Comparison of ENCODE assay signal across 1 cellular context in genomic region chr18:3029215-3029972, GRCh38.
TF ChIP-seq lines count a peak whose summit lies in the region.

No MANE protein-coding gene starts in this region.

TF ChIP-seq in GM12878, 131 proteins besides CTCF, POLR2A, EP300 and RAD21 (continued from another document):
- TF ChIP-seq, protein P1, sequence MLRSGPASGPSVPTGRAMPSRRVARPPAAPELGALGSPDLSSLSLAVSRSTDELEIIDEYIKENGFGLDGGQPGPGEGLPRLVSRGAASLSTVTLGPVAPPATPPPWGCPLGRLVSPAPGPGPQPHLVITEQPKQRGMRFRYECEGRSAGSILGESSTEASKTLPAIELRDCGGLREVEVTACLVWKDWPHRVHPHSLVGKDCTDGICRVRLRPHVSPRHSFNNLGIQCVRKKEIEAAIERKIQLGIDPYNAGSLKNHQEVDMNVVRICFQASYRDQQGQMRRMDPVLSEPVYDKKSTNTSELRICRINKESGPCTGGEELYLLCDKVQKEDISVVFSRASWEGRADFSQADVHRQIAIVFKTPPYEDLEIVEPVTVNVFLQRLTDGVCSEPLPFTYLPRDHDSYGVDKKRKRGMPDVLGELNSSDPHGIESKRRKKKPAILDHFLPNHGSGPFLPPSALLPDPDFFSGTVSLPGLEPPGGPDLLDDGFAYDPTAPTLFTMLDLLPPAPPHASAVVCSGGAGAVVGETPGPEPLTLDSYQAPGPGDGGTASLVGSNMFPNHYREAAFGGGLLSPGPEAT (IDR thresholded peaks at IDR 0.05; ENCODE audit: low read depth) = no peak
- TF ChIP-seq NR2F1 (conservative IDR thresholded peaks at IDR 0.05) (no peak), CUX1 (IDR thresholded peaks at IDR 0.05; ENCODE audit: insufficient replicate concordance, low read depth, low read length) (no peak), FOXK2 (IDR thresholded peaks at IDR 0.05) (no peak), KLF5 (IDR thresholded peaks at IDR 0.05; ENCODE audit: partially characterized antibody) (no peak), BHLHE40 (IDR thresholded peaks at IDR 0.05; ENCODE audit: borderline replicate concordance in 1 of 2, low read depth in 2 of 2, low read length in 1 of 2) (no peak), PAX5 (IDR thresholded peaks at IDR 0.05; ENCODE audit: borderline replicate concordance, low read depth, low read length) (no peak), POU2F2 (IDR thresholded peaks at IDR 0.05; ENCODE audit: borderline replicate concordance, low read depth, low read length) (no peak), CHD2 (IDR thresholded peaks at IDR 0.05; ENCODE audit: borderline replicate concordance, low read depth, low read length) (no peak), ZNF592 (IDR thresholded peaks at IDR 0.05) (no peak), SKIL (IDR thresholded peaks at IDR 0.05; ENCODE audit: low read depth, poor library complexity, severe bottlenecking) (no peak), POLR2AphosphoS5 (IDR thresholded peaks at IDR 0.05; ENCODE audit: low read length) (no peak)
- TF ChIP-seq, protein P2, sequence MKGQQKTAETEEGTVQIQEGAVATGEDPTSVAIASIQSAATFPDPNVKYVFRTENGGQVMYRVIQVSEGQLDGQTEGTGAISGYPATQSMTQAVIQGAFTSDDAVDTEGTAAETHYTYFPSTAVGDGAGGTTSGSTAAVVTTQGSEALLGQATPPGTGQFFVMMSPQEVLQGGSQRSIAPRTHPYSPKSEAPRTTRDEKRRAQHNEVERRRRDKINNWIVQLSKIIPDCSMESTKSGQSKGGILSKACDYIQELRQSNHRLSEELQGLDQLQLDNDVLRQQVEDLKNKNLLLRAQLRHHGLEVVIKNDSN (IDR thresholded peaks at IDR 0.05; ENCODE audit: borderline replicate concordance, extremely low read length, insufficient read depth, low read depth, low read length) = no peak
- TF ChIP-seq, protein P3, sequence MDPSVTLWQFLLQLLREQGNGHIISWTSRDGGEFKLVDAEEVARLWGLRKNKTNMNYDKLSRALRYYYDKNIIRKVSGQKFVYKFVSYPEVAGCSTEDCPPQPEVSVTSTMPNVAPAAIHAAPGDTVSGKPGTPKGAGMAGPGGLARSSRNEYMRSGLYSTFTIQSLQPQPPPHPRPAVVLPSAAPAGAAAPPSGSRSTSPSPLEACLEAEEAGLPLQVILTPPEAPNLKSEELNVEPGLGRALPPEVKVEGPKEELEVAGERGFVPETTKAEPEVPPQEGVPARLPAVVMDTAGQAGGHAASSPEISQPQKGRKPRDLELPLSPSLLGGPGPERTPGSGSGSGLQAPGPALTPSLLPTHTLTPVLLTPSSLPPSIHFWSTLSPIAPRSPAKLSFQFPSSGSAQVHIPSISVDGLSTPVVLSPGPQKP (IDR thresholded peaks at IDR 0.05; ENCODE audit: low read depth, low read length) = no peak
